ENCODE assay signal across 23 cellular contexts in genomic region chr5:159043551-159043950, GRCh38. TPM values are rescaled to one million over a fixed set of nuclear protein-coding genes. Genes with fewer than 3 reads are reported as not detected.
DNase-seq lines count a peak whose midpoint lies in the region; ATAC-seq and TF ChIP-seq lines count a peak whose summit lies in the region.
"Had no signal": no experiment of that assay in that cellular context is flagged by ENCODE, and none has a peak within 500 bp of the region (broad histone marks: within the 10 kb centered on the region; RNA-seq: fewer than 3 reads in every experiment).

No MANE protein-coding gene starts in this region.

- no peak for ATAC-seq in memory B cell (ENCODE audit: low read depth)
- ATAC-seq: GM23338, Right ventricle myocardium inferior had no signal

- no peaks in the 10 kb centered on the region for H3K9me3 Mint-ChIP-seq in IgD-negative memory B cell
- H3K9me3 Mint-ChIP-seq in memory B cell, result no peaks in the 10 kb centered on the region
- H3K9me3 Mint-ChIP-seq: CD4-positive, alpha-beta T cell; GM23338 had no signal

- H3K4me1 ChIP-seq in DOHH2 (ENCODE audit: control insufficient read depth, low read length) (peaks cover 100% of the 10 kb centered on the region), uterus (peaks cover 0 to 5% of the 10 kb centered on the region in 2 donors)
- H3K4me1 ChIP-seq: HAP-1 had no signal

- H3K27me3 Mint-ChIP-seq in IgD-negative memory B cell, result no peaks in the 10 kb centered on the region
- no peaks in the 10 kb centered on the region for H3K27me3 Mint-ChIP-seq in memory B cell

- H3K27ac ChIP-seq in DOHH2 (ENCODE audit: low read depth, low read length) (peak overlapping the region; percentile 39), uterus (peak overlapping the region; percentile 32 to 69)
- H3K27ac ChIP-seq: HL-60, KMS-11, SJSA1 had no signal

- H3K9me3 ChIP-seq in DOHH2 (ENCODE audit: control insufficient read depth, insufficient read depth, low read length) (no peaks in the 10 kb centered on the region), uterus (no peaks in the 10 kb centered on the region)
- H3K9me3 ChIP-seq: HAP-1, SJSA1 had no signal

- H3F3A ChIP-seq in DOHH2 (ENCODE audit: control insufficient read depth, insufficient read depth), result peaks cover 30% of the 10 kb centered on the region

- H3K4me3 ChIP-seq in DOHH2 (ENCODE audit: low read length), result peak overlapping the region; percentile 36
- no peak overlapping the region for H3K4me3 ChIP-seq in uterus
- H3K4me3 ChIP-seq: GM23338, HAP-1, SJSA1 had no signal

- H3K36me3 ChIP-seq in DOHH2 (ENCODE audit: control insufficient read depth, low read length) (no peaks in the 10 kb centered on the region; the same call in 1 of the 2 replicates), uterus (no peaks in the 10 kb centered on the region)
- H3K36me3 ChIP-seq: HAP-1, SJSA1 had no signal

- no peak for TF ChIP-seq CTCF in DOHH2 (IDR thresholded peaks at IDR 0.05; ENCODE audit: low read depth, low read length, poor library complexity, severe bottlenecking)
- TF ChIP-seq CTCF in uterus (IDR thresholded peaks at IDR 0.05), result no peak

- H3K4me2 ChIP-seq in DOHH2 (ENCODE audit: low read length), result peak overlapping the region; percentile 56
- H3K4me2 ChIP-seq: GM23338, KMS-11 had no signal

- H3K79me2 ChIP-seq in DOHH2 (ENCODE audit: control insufficient read depth, low read length), result peaks cover 68% of the 10 kb centered on the region

- no peaks in the 10 kb centered on the region for H3K27me3 ChIP-seq in DOHH2 (ENCODE audit: control insufficient read depth, low read length)
- H3K27me3 ChIP-seq in uterus, result no peaks in the 10 kb centered on the region
- H3K27me3 ChIP-seq: SJSA1 had no signal

- H4K20me1 ChIP-seq in DOHH2 (ENCODE audit: control insufficient read depth, insufficient read depth, low read depth, low read length), result no peaks in the 10 kb centered on the region

- H3K27ac Mint-ChIP-seq in IgD-negative memory B cell (peak overlapping the region; percentile 5 to 54 (median 33)), memory B cell (peak overlapping the region; percentile 72)
- H3K27ac Mint-ChIP-seq: CD4-positive, alpha-beta T cell; GM23338 had no signal

- H3K4me3 Mint-ChIP-seq in IgD-negative memory B cell, result no peak overlapping the region
- no peak overlapping the region for H3K4me3 Mint-ChIP-seq in memory B cell
- H3K4me3 Mint-ChIP-seq: CD4-positive, alpha-beta T cell; GM23338 had no signal

- intact Hi-C loops in uterus (cut with DNase I; ENCODE audit: low total_unique reads), result no loop called here

- peaks cover 6% of the 10 kb centered on the region for H3K36me3 Mint-ChIP-seq in IgD-negative memory B cell
- H3K36me3 Mint-ChIP-seq in memory B cell, result peaks cover 9% of the 10 kb centered on the region

- DNase-seq in memory B cell (ENCODE audit: low spot score in 2 of 2), result no peak
- DNase-seq in uterus, result no peak
- no peak for DNase-seq in HUDEP-2 (lab: John Stamatoyannopoulos, UW; ENCODE audit: unreplicated experiment in 76 of 76)
- no peak for DNase-seq in NCI-H1436 (lab: John Stamatoyannopoulos, UW)
- DNase-seq in activated effector memory CD4-positive, alpha-beta T cell treated with Interleukin-2 at 50 U/mL for 16 hours, result no peak
- DNase-seq: CD4-positive, alpha-beta T cell; COR-L47; DMS79; MV-4-11; NCI-H1694 treated with DMSO at 0.1 percent for 48 hours; NCI-H2081 treated with DMSO at 0.1 percent for 48 hours; NCI-H2171 treated with DMSO at 0.1 percent for 48 hours; NCI-H446; NCI-H526 had no signal

- TF ChIP-seq POLR2A in uterus (IDR thresholded peaks at IDR 0.05), result no peak

- H3K4me1 Mint-ChIP-seq in IgD-negative memory B cell (peaks cover 72 to 74% (median 73%) of the 10 kb centered on the region in 3 donors), memory B cell (peaks cover 60% of the 10 kb centered on the region)

- no peaks in the 10 kb centered on the region for H3K9me2 ChIP-seq in DOHH2 (replicated peaks; ENCODE audit: control insufficient read depth, low read length)

RNA-seq across cellular contexts. Expression of gene EBF1, which starts 56.2 kb away (rescaled TPM):
- polyA plus RNA-seq in IgD-negative memory B cell, result 47.0 TPM
- 10 to 100 TPM; 16.2 to 82.6 (median 29.2) TPM for total RNA-seq in uterus
- total RNA-seq: HT-29 had no signal
